Comparison of ENCODE assay signal across 19 cellular contexts in genomic region chr17:42167807-42168206, GRCh38. TPM values are rescaled to one million over a fixed set of nuclear protein-coding genes. Genes with fewer than 3 reads are reported as not detected.
"Had no signal": no experiment of that assay in that cellular context is flagged by ENCODE, and none has a peak within 500 bp of the region (broad histone marks: within the 10 kb centered on the region; RNA-seq: fewer than 3 reads in every experiment).

No MANE protein-coding gene starts in this region.

- ATAC-seq: lower lobe of right lung; naive thymus-derived CD4-positive, alpha-beta T cell had no signal

- H3K36me3 Mint-ChIP-seq: activated naive CD4-positive, alpha-beta T cell treated with anti-CD3 and anti-CD28 coated beads, Interleukin-2, amount 10 ng/mL, durations not matched to agents 7 days and 5 days; naive thymus-derived CD4-positive, alpha-beta T cell had no signal

- H3K4me3 Mint-ChIP-seq: activated naive CD4-positive, alpha-beta T cell treated with anti-CD3 and anti-CD28 coated beads, Interleukin-2, amount 10 ng/mL, durations not matched to agents 7 days and 5 days; naive thymus-derived CD4-positive, alpha-beta T cell had no signal

- H3K4me3 ChIP-seq: lower lobe of right lung, ovary, prostate gland, spleen, thoracic aorta, upper lobe of left lung had no signal

- H3K27ac Mint-ChIP-seq: activated naive CD4-positive, alpha-beta T cell treated with anti-CD3 and anti-CD28 coated beads, Interleukin-2, amount 10 ng/mL, durations not matched to agents 7 days and 5 days; naive thymus-derived CD4-positive, alpha-beta T cell had no signal

- H3K27me3 ChIP-seq: ovary, spleen, upper lobe of left lung had no signal

- H3K36me3 ChIP-seq: lower lobe of right lung, ovary, prostate gland, spleen, thoracic aorta, upper lobe of left lung had no signal

- H3K9me3 Mint-ChIP-seq: activated naive CD4-positive, alpha-beta T cell treated with anti-CD3 and anti-CD28 coated beads, Interleukin-2, amount 10 ng/mL, durations not matched to agents 7 days and 5 days had no signal

- H3K27ac ChIP-seq: lower lobe of right lung, ovary, prostate gland, spleen, thoracic aorta, upper lobe of left lung had no signal

- DNase-seq: activated CD4-positive, alpha-beta T cell treated with anti-CD3 and anti-CD28 coated beads, Interleukin-2, amount 50 U/mL, for 4 hours; activated effector memory CD4-positive, alpha-beta T cell treated with Interleukin-2 at 50 U/mL for 16 hours; activated naive CD4-positive, alpha-beta T cell treated with anti-CD3 and anti-CD28 coated beads, Interleukin-2, amount 10 ng/mL, durations not matched to agents 7 days and 5 days; activated T-cell treated with anti-CD3 and anti-CD28 coated beads, Interleukin-2, amount 50 U/mL, for 48 hours; amygdala; cortex of kidney; foreskin melanocyte; kidney; lower lobe of right lung; naive thymus-derived CD4-positive, alpha-beta T cell; ovary; spleen; stimulated activated CD4-positive, alpha-beta T cell treated with anti-CD3 and anti-CD28 coated beads, Interleukin-4, amount 100 ng/mL, for 1 hour; stimulated activated naive CD4-positive, alpha-beta T cell treated with Interleukin-2 at 50 U/mL for 16 hours; T-helper 1 cell; upper lobe of left lung had no signal

- H3K4me1 ChIP-seq: lower lobe of right lung, prostate gland, spleen, upper lobe of left lung had no signal

- H3K4me1 Mint-ChIP-seq: activated naive CD4-positive, alpha-beta T cell treated with anti-CD3 and anti-CD28 coated beads, Interleukin-2, amount 10 ng/mL, durations not matched to agents 7 days and 5 days had no signal

- H3K9me3 ChIP-seq: lower lobe of right lung, ovary, prostate gland, spleen, thoracic aorta, upper lobe of left lung had no signal

RNA-seq across cellular contexts. Expression of gene HCRT, which starts 17.4 kb away (rescaled TPM):
- polyA plus RNA-seq: esophagus; naive thymus-derived CD4-positive, alpha-beta T cell; ovary; spleen had no signal
